13 cellular contexts compared by ENCODE assay signal in genomic region chr9:21828853-21829405, GRCh38.
"Had no signal": no experiment of that assay in that cellular context is flagged by ENCODE, and none has a peak within 500 bp of the region (broad histone marks: within the 10 kb centered on the region; RNA-seq: fewer than 3 reads in every experiment).

No MANE protein-coding gene starts in this region.

- H3K4me2 ChIP-seq: SK-N-SH had no signal

- H3K4me1 ChIP-seq: ascending aorta had no signal

- FAIRE-seq: kidney, TTC549 had no signal

- H3K4me3 ChIP-seq: ascending aorta, gastroesophageal sphincter, suprapubic skin, upper lobe of left lung had no signal

- H3K27ac Mint-ChIP-seq: activated naive CD8-positive, alpha-beta T cell treated with anti-CD3 and anti-CD28 coated beads, Interleukin-2, amount 50 U/mL, for 24 hours had no signal

- H3K4me3 Mint-ChIP-seq: activated naive CD8-positive, alpha-beta T cell treated with anti-CD3 and anti-CD28 coated beads, Interleukin-2, amount 50 U/mL, for 24 hours had no signal

- DNase-seq: activated CD4-positive, alpha-beta T cell treated with anti-CD3 and anti-CD28 coated beads, Interleukin-2, amount 50 U/mL, for 4 hours; activated naive CD8-positive, alpha-beta T cell treated with anti-CD3 and anti-CD28 coated beads, Interleukin-2, amount 50 U/mL, for 24 hours; activated T-cell treated with anti-CD3 and anti-CD28 coated beads, Interleukin-2, amount 50 U/mL, for 48 hours; kidney; right cardiac atrium; SK-N-SH; stimulated activated naive CD4-positive, alpha-beta T cell; upper lobe of left lung had no signal

- H3K9me3 Mint-ChIP-seq: activated naive CD8-positive, alpha-beta T cell treated with anti-CD3 and anti-CD28 coated beads, Interleukin-2, amount 50 U/mL, for 24 hours had no signal

- H3K27ac ChIP-seq: ascending aorta, gastroesophageal sphincter, neutrophil, suprapubic skin, upper lobe of left lung had no signal

- H3K27me3 ChIP-seq: ascending aorta, gastroesophageal sphincter, neutrophil, suprapubic skin, upper lobe of left lung had no signal

- H3K27me3 Mint-ChIP-seq: activated naive CD8-positive, alpha-beta T cell treated with anti-CD3 and anti-CD28 coated beads, Interleukin-2, amount 50 U/mL, for 24 hours had no signal

- ATAC-seq: activated naive CD8-positive, alpha-beta T cell treated with anti-CD3 and anti-CD28 coated beads, Interleukin-2, amount 50 U/mL, for 24 hours; gastroesophageal sphincter; right cardiac atrium had no signal

- H3K9ac ChIP-seq: SK-N-SH had no signal

- H3K9me3 ChIP-seq: ascending aorta, neutrophil, SK-N-SH, suprapubic skin, upper lobe of left lung had no signal
